10 cellular contexts compared by ENCODE assay signal in the genomic region with DNA sequence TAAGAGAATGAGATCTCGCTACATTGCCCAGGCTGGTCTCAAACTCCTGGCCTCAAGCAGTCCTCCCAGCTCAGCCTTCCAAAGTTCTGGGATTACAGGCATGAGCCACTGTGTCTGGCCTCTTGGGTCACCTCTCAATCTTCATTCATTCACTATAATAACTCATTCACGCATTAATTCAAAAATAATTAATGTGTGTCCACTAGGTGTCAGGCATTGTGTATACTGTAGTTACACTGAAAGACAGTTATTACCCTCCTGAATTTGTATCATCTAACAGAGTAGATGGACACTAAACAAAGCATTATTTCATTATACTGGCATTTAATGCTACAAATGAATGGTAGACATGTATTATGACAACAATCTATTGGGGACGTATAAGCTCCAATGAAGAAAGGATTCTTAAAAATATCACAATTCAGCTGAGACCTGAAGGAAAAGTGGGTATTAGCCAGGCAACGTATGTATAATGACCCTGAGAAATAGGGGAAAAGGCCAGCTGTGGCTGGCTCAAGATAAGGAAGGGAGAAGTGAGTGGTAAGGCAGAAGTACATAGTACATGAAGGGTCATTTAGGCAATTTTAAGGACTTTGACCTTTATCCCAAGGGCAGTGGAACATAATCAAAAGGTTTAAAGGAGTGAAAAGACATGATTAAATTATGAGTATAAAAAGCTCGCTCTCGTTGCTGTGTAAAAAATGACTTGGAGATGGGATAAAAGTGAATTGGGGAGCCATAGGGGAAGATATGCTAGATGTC.
DNase-seq lines count a peak whose midpoint lies in the region; ATAC-seq, FAIRE-seq and TF ChIP-seq lines count a peak whose summit lies in the region.
"Had no signal": no experiment of that assay in that cellular context is flagged by ENCODE, and none has a peak within 500 bp of the region (broad histone marks: within the 10 kb centered on the region; RNA-seq: fewer than 3 reads in every experiment).

No MANE protein-coding gene starts in this region.

- no peaks in the 10 kb centered on the region for H3K79me2 ChIP-seq in neural progenitor cell (ENCODE audit: low read depth)

- H3K9ac ChIP-seq in neural progenitor cell = no peak overlapping the region

- no peaks in the 10 kb centered on the region for H3K9me3 Mint-ChIP-seq in neural progenitor cell
- H3K9me3 Mint-ChIP-seq in CD4-positive, alpha-beta memory T cell = peaks cover 0 to 3% (median 0%) of the 10 kb centered on the region in 8 donors
- H3K9me3 Mint-ChIP-seq: activated naive CD4-positive, alpha-beta T cell treated with anti-CD3 and anti-CD28 coated beads for 36 hours had no signal

- no peak overlapping the region for H3K4me2 ChIP-seq in neural progenitor cell

- H3K4me3 ChIP-seq in cardiac fibroblast (replicated peaks in 1 of 2; ENCODE audit: low read depth in 2 of 2, low read length in 2 of 2) (no peak overlapping the region), neural progenitor cell (no peak overlapping the region)
- no peak overlapping the region for H3K4me3 ChIP-seq in CD4-positive, alpha-beta memory T cell (ENCODE audit: low read length in 2 of 2)

- CTCF ChIA-PET in CD4-positive, alpha-beta memory T cell (lab: Charles Lee; ENCODE audit: partially characterized antibody) = interaction anchor here (1.5 kb wide), 1 partner anchor 229 kb away, joined by 4 read pairs; no protein-coding TSS in a partner anchor

- H3K4me3 Mint-ChIP-seq in neural progenitor cell (no peak overlapping the region), T-helper 17 cell (no peak overlapping the region)
- no peak overlapping the region for H3K4me3 Mint-ChIP-seq in CD4-positive, alpha-beta memory T cell
- H3K4me3 Mint-ChIP-seq: activated naive CD4-positive, alpha-beta T cell treated with anti-CD3 and anti-CD28 coated beads for 36 hours had no signal

- no peak overlapping the region for H2AFZ ChIP-seq in neural progenitor cell (replicated peaks)

- no peaks in the 10 kb centered on the region for H3K9me3 ChIP-seq in neural progenitor cell (ENCODE audit: low read depth)
- no peaks in the 10 kb centered on the region for H3K9me3 ChIP-seq in CD4-positive, alpha-beta memory T cell (ENCODE audit: control insufficient read depth in 1 of 2, low read length in 2 of 2)
- no peaks in the 10 kb centered on the region for H3K9me3 ChIP-seq in T-helper 17 cell (ENCODE audit: control insufficient read depth, low read length, poor library complexity, severe bottlenecking)

- POLR2A ChIA-PET in CD4-positive, alpha-beta memory T cell (lab: Charles Lee; ENCODE audit: partially characterized antibody) = no interaction called here

- no peak for TF ChIP-seq POLR2A in H54 (IDR thresholded peaks at IDR 0.05; ENCODE audit: low read depth, low read length)

- H3K36me3 Mint-ChIP-seq in neural progenitor cell (no peaks in the 10 kb centered on the region), T-helper 17 cell (ENCODE audit: low read depth) (peaks cover 4% of the 10 kb centered on the region)
- peaks cover 16 to 18% of the 10 kb centered on the region in 2 donors for H3K36me3 Mint-ChIP-seq in CD4-positive, alpha-beta memory T cell

- no peaks in the 10 kb centered on the region for H3K36me3 ChIP-seq in neural progenitor cell
- no peaks in the 10 kb centered on the region for H3K36me3 ChIP-seq in CD4-positive, alpha-beta memory T cell (ENCODE audit: insufficient read depth, low read length)

- H3K27ac Mint-ChIP-seq in neural progenitor cell = peak overlapping the region; percentile 23
- no peak overlapping the region for H3K27ac Mint-ChIP-seq in CD4-positive, alpha-beta memory T cell
- no peak overlapping the region for H3K27ac Mint-ChIP-seq in T-helper 17 cell
- H3K27ac Mint-ChIP-seq: activated naive CD4-positive, alpha-beta T cell treated with anti-CD3 and anti-CD28 coated beads for 36 hours had no signal

- H4K20me1 ChIP-seq in neural progenitor cell (ENCODE audit: low read depth) = no peaks in the 10 kb centered on the region

- intact Hi-C loops in CD4-positive, alpha-beta memory T cell (cut with micrococcal nuclease) = no loop called here

- no peaks in the 10 kb centered on the region for H3K4me1 Mint-ChIP-seq in neural progenitor cell
- H3K4me1 Mint-ChIP-seq in CD4-positive, alpha-beta memory T cell = no peaks in the 10 kb centered on the region
- peaks cover 7% of the 10 kb centered on the region for H3K4me1 Mint-ChIP-seq in T-helper 17 cell

- DNase-seq in H54 (ENCODE audit: insufficient read length, low spot score) (no peak), NCI-H460 (ENCODE audit: extremely low read depth, low read depth) (peak; percentile 3), cardiac fibroblast (ENCODE audit: low read depth in 2 of 2) (peak; percentile 18 to 21), neural progenitor cell (ENCODE audit: low spot score) (no peak), T-helper 17 cell (no peak), COLO668 (lab: John Stamatoyannopoulos, UW; ENCODE audit: unreplicated experiment) (no peak)
- DNase-seq in CD4-positive, alpha-beta memory T cell = no peak
- DNase-seq: activated naive CD4-positive, alpha-beta T cell treated with anti-CD3 and anti-CD28 coated beads for 36 hours; NCI-H1048 had no signal

- FAIRE-seq in H54 (lab: Jason Lieb, UNC) = peak; percentile 15

- TF ChIP-seq CTCF in cardiac fibroblast (IDR thresholded peaks at IDR 0.05; ENCODE audit: low read depth, low read length) = no peak
- no peak for TF ChIP-seq CTCF in neural progenitor cell (IDR thresholded peaks at IDR 0.05)

- no peaks in the 10 kb centered on the region for H3K27me3 Mint-ChIP-seq in neural progenitor cell (ENCODE audit: insufficient read depth, low read depth)
- no peaks in the 10 kb centered on the region for H3K27me3 Mint-ChIP-seq in CD4-positive, alpha-beta memory T cell
- H3K27me3 Mint-ChIP-seq in T-helper 17 cell = no peaks in the 10 kb centered on the region

- ATAC-seq in T-helper 17 cell (no peak), HG02610 (IDR thresholded peaks at IDR 0.05; ENCODE audit: unreplicated experiment) (no peak)

- no peak overlapping the region for H3K27ac ChIP-seq in neural progenitor cell
- H3K27ac ChIP-seq in CD4-positive, alpha-beta memory T cell (ENCODE audit: low read depth, low read length) = no peak overlapping the region

- H3K27me3 ChIP-seq in neural progenitor cell = no peaks in the 10 kb centered on the region
- no peaks in the 10 kb centered on the region for H3K27me3 ChIP-seq in CD4-positive, alpha-beta memory T cell (ENCODE audit: insufficient read depth, low read length)

- H3F3A ChIP-seq in neural progenitor cell (ENCODE audit: low read depth) = no peaks in the 10 kb centered on the region

- no peaks in the 10 kb centered on the region for H3K4me1 ChIP-seq in neural progenitor cell
- no peaks in the 10 kb centered on the region for H3K4me1 ChIP-seq in CD4-positive, alpha-beta memory T cell (ENCODE audit: insufficient read depth, low read length)

Comparison
In these comparisons a context has a peak if more than half of its experiments do, and no peak if none do; other contexts are left out.
1. DNase-seq: peak in NCI-H460 (single experiment) and cardiac fibroblast (2 of 2); none in H54 (single experiment), neural progenitor cell (single experiment), CD4-positive, alpha-beta memory T cell (0 of 5), T-helper 17 cell (0 of 3) and COLO668 (single experiment).